In the genomic region with DNA sequence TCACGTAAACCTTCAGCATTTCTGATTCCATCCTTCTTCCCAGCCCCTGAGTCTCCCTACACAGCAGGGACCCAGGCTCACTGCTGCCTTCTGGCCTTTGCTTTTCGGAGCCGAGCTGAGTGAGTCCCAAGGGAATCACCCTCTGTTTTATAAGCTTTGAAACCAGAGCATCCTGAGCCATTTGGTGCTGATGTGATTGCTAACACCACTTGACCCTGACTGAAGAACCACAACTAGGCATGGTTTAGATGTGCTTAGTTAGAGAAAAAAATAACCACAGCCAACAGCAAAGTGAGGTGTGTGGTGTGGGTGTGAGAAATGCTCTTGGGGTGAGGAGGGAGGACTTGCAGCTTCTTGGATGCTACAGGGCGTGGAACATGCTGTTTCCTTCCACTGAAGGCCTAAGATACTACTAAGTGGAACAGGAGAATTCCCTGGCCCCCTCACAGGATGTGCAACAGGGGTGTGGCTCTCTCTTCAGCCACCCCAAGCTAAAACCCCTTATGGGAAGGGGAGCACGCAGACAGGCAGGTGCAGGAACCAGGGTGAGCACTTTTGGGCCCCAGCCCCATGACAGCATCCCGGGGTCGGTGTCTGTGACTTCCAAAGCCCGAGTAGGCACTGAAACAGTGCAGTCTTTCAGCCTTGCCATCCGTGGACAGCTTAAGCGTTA, we compare ENCODE assay signal across 8 cellular contexts. TPM values are rescaled to one million over a fixed set of nuclear protein-coding genes. Genes with fewer than 3 reads are reported as not detected.
DNase-seq lines count a peak whose midpoint lies in the region; ATAC-seq, FAIRE-seq and TF ChIP-seq lines count a peak whose summit lies in the region.

Gene TC2N, minus strand, starts transcription at position 221 of the 673 bp plus-strand sequence. CDS start 53,767 bp downstream, outside the sequence.

- no peaks in the 10 kb centered on the region for H3K27me3 ChIP-seq in Peyer's patch
- no peaks in the 10 kb centered on the region for H3K27me3 ChIP-seq in bronchial epithelial cell (ENCODE audit: control insufficient read depth, insufficient read depth, low read length)
- H3K27me3 ChIP-seq in spleen (replicated peaks in 1 of 7) = no peaks in the 10 kb centered on the region

- FAIRE-seq in bronchial epithelial cell (lab: Jason Lieb, UNC) = no peak

- DNase-seq in Peyer's patch = peak in 2 of 3 donors; percentile 38 to 71
- DNase-seq in bronchial epithelial cell (ENCODE audit: low read depth) = no peak
- no peak for DNase-seq in spleen
- DNase-seq in kidney glomerular epithelial cell (lab: John Stamatoyannopoulos, UW) = no peak
- DNase-seq in HUDEP-2 (lab: John Stamatoyannopoulos, UW; ENCODE audit: unreplicated experiment in 76 of 76) = no peak

- no peaks in the 10 kb centered on the region for H3K9me3 ChIP-seq in Peyer's patch
- H3K9me3 ChIP-seq in spleen = peaks cover 0 to 7% (median 0%) of the 10 kb centered on the region in 8 donors

- ATAC-seq in GM18909 (IDR thresholded peaks at IDR 0.05; ENCODE audit: poor library complexity, unreplicated experiment) (peak; percentile 42), GM19463 (IDR thresholded peaks at IDR 0.05; ENCODE audit: unreplicated experiment) (no peak), HG02852 (IDR thresholded peaks at IDR 0.05; ENCODE audit: unreplicated experiment) (no peak)

- H3K27ac ChIP-seq in Peyer's patch (peak within 1 kb of the TSS; percentile 39 to 81 (median 62)), spleen (peak within 1 kb of the TSS in 7 of 8 donors; percentile 36 to 87 (median 75))

- H3K4me1 ChIP-seq in Peyer's patch = peaks cover 0 to 25% (median 10%) of the 10 kb centered on the region in 4 donors
- peaks cover 14 to 76% (median 53%) of the 10 kb centered on the region in 6 donors for H3K4me1 ChIP-seq in spleen

- 57 to 76% (median 67%) methylated on average over 10 of the region's 10 CpGs for WGBS in spleen, 5 donors

- intact Hi-C loops in spleen (cut with DNase I; ENCODE audit: low total_unique reads) = no loop called here

- H3K36me3 ChIP-seq in Peyer's patch = no peaks in the 10 kb centered on the region
- no peaks in the 10 kb centered on the region for H3K36me3 ChIP-seq in bronchial epithelial cell (ENCODE audit: control insufficient read depth, insufficient read depth, low read length)
- peaks cover 0 to 38% (median 0%) of the 10 kb centered on the region in 6 donors for H3K36me3 ChIP-seq in spleen

- TF ChIP-seq CTCF in Peyer's patch (IDR thresholded peaks at IDR 0.05) (no peak), bronchial epithelial cell (IDR thresholded peaks at IDR 0.05; ENCODE audit: insufficient read depth, low read length, severe bottlenecking) (no peak), spleen (IDR thresholded peaks at IDR 0.05 in 8 of 11, conservative IDR thresholded peaks at IDR 0.05 in 3 of 11) (no peak)

- TF ChIP-seq POLR2A in Peyer's patch (IDR thresholded peaks at IDR 0.05) (peak; percentile 26 to 36), spleen (IDR thresholded peaks at IDR 0.05) (no peak)

- H3K4me3 ChIP-seq in Peyer's patch = peak within 1 kb of the TSS; percentile 20 to 38 (median 30)
- H3K4me3 ChIP-seq in bronchial epithelial cell (ENCODE audit: low read depth, low read length) = no peak within 1 kb of the TSS
- peak within 1 kb of the TSS; percentile 24 to 69 (median 36) for H3K4me3 ChIP-seq in spleen

RNA-seq across cellular contexts. Expression of gene TC2N, which starts in this region (rescaled TPM):
- total RNA-seq in Peyer's patch (10 to 100 TPM; 35.2 to 59.4 (median 50.9) TPM), bronchial epithelial cell (46.1 and 48.1 TPM in 2 replicates), spleen (10 to 100 TPM; 33.6 to 50.7 (median 41.6) TPM)
- polyA plus RNA-seq in spleen = 1 to 10 TPM; 5.3 to 7.0 (median 5.6) TPM

Comparison
In these comparisons a context has a peak if more than half of its experiments do, and no peak if none do; other contexts are left out.
1. DNase-seq: peak in Peyer's patch (2 of 3); none in bronchial epithelial cell (single experiment), spleen (single experiment), kidney glomerular epithelial cell (single experiment) and HUDEP-2 (0 of 76).
2. POLR2A ChIP-seq: peak in Peyer's patch (2 of 2); none in spleen (0 of 3).